Comparison of ENCODE assay signal across 9 cellular contexts in genomic region chr9:134328841-134329575, GRCh38. TPM values are rescaled to one million over a fixed set of nuclear protein-coding genes. Genes with fewer than 3 reads are reported as not detected.
DNase-seq lines count a peak whose midpoint lies in the region; ATAC-seq, FAIRE-seq and TF ChIP-seq lines count a peak whose summit lies in the region.
"Had no signal": no experiment of that assay in that cellular context is flagged by ENCODE, and none has a peak within 500 bp of the region (broad histone marks: within the 10 kb centered on the region; RNA-seq: fewer than 3 reads in every experiment).

No MANE protein-coding gene starts in this region.

- no peak for DNase-seq in NB4 (ENCODE audit: low read depth)
- no peak for DNase-seq in endothelial cell of umbilical vein (ENCODE audit: low read depth, low spot score)
- DNase-seq in mucosa of descending colon, result peak; percentile 75 to 80 (median 76)
- no peak for DNase-seq in vagina (ENCODE audit: extremely low spot score in 2 of 2)
- DNase-seq in effector CD8-positive, alpha-beta T cell (lab: John Stamatoyannopoulos, UW), result no peak
- DNase-seq in ureter (ENCODE audit: low spot score), result no peak
- no peak for DNase-seq in GF-D8 (lab: John Stamatoyannopoulos, UW)
- DNase-seq: activated CD4-positive, alpha-beta T cell treated with anti-CD3 and anti-CD28 coated beads for 36 hours; Karpas-422 had no signal

- TF ChIP-seq CTCF in NB4 (IDR thresholded peaks at IDR 0.05; ENCODE audit: low read depth, low read length) (no peak), endothelial cell of umbilical vein (IDR thresholded peaks at IDR 0.05; ENCODE audit: extremely low read depth in 1 of 2, insufficient read depth in 1 of 2, low read depth in 1 of 2, low read length in 2 of 2) (no peak), mucosa of descending colon (IDR thresholded peaks at IDR 0.05) (no peak), vagina (IDR thresholded peaks at IDR 0.05) (peak in 1 of 3 experiments; percentile 4)

- no TSS peak for BruUV-seq in endothelial cell of umbilical vein (replicated peaks; lab: Mats Ljungman, UMichigan)

- H4K20me1 ChIP-seq in endothelial cell of umbilical vein (replicated peaks; ENCODE audit: control insufficient read depth, extremely low read depth, insufficient read depth, low read length), result no peaks in the 10 kb centered on the region

- dilution Hi-C loops in endothelial cell of umbilical vein (cut with MboI; ENCODE audit: extremely low pct_ligation_motif_present, low sequenced_read_pairs), result no loop called here

- TF ChIP-seq POLR2A in NB4 (IDR thresholded peaks at IDR 0.05; ENCODE audit: extremely low read depth, insufficient read length), result no peak
- TF ChIP-seq POLR2A in endothelial cell of umbilical vein (IDR thresholded peaks at IDR 0.05; ENCODE audit: low read depth, low read length), result no peak
- no peak for TF ChIP-seq POLR2A in vagina (IDR thresholded peaks at IDR 0.05)

- FAIRE-seq in endothelial cell of umbilical vein (lab: Jason Lieb, UNC), result peak; percentile 63

- H3K4me3 ChIP-seq in NB4 (ENCODE audit: low read depth, low read length) (peak overlapping the region; percentile 72), endothelial cell of umbilical vein (replicated peaks in 1 of 3; ENCODE audit: insufficient read depth in 1 of 3, low read depth in 1 of 3, low read length in 3 of 3) (peak overlapping the region in 2 of 3 experiments; percentile 6 to 35), mucosa of descending colon (peak overlapping the region; percentile 14), vagina (peak overlapping the region; percentile 63 to 96)

- no peak overlapping the region for H2AFZ ChIP-seq in endothelial cell of umbilical vein (ENCODE audit: low read depth, low read length)

- CTCF ChIA-PET in endothelial cell of umbilical vein (lab: Charles Lee), result interaction anchor here (0.6 to 2.7 kb wide), 9 partner anchors 12 to 158 kb away, joined by 3 to 12 read pairs (median 4); no protein-coding TSS in a partner anchor

- peaks cover 66% of the 10 kb centered on the region for H3K79me2 ChIP-seq in endothelial cell of umbilical vein (ENCODE audit: control insufficient read depth, insufficient read depth, low read length)

- H3K27ac ChIP-seq in endothelial cell of umbilical vein (ENCODE audit: insufficient read depth, low read depth, low read length) (peak overlapping the region; percentile 30), vagina (peak overlapping the region; percentile 95)

- H3K9me3 ChIP-seq in endothelial cell of umbilical vein (replicated peaks; ENCODE audit: control insufficient read depth, insufficient read depth, low read length) (no peaks in the 10 kb centered on the region), mucosa of descending colon (no peaks in the 10 kb centered on the region), vagina (no peaks in the 10 kb centered on the region)

- intact Hi-C loops in endothelial cell of umbilical vein (cut with micrococcal nuclease), result loop anchor here (1.0 kb wide), 2 partner anchors 11 to 78 kb away; no protein-coding TSS in a partner anchor
- intact Hi-C loops in mucosa of descending colon (cut with DNase I, micrococcal nuclease), result no loop called here
- intact Hi-C loops in vagina (cut with DNase I), result loop anchor here (5.0 kb wide), 2 partner anchors 103 to 157 kb away; no protein-coding TSS in a partner anchor

- H3K9me1 ChIP-seq in endothelial cell of umbilical vein (replicated peaks; ENCODE audit: control insufficient read depth, extremely low read depth, insufficient read depth, low read length), result no peaks in the 10 kb centered on the region

- POLR2A ChIA-PET in endothelial cell of umbilical vein (lab: Charles Lee), result no interaction called here

- peak; percentile 32 for ATAC-seq in mucosa of descending colon
- ATAC-seq: activated CD4-positive, alpha-beta T cell treated with anti-CD3 and anti-CD28 coated beads for 36 hours had no signal

- H3K27me3 ChIP-seq in endothelial cell of umbilical vein (ENCODE audit: control insufficient read depth in 2 of 2, insufficient read depth in 2 of 2, low read length in 2 of 2) (no peaks in the 10 kb centered on the region), vagina (no peaks in the 10 kb centered on the region)

- H3K4me2 ChIP-seq in endothelial cell of umbilical vein (ENCODE audit: insufficient read depth, low read length), result peak overlapping the region; percentile 53

- peak overlapping the region; percentile 29 for H3K9ac ChIP-seq in endothelial cell of umbilical vein (replicated peaks; ENCODE audit: extremely low read depth, insufficient read depth, low read length)

- H3K4me1 ChIP-seq in endothelial cell of umbilical vein (ENCODE audit: control insufficient read depth, extremely low read depth, insufficient read depth, low read length), result peaks cover 21% of the 10 kb centered on the region
- peaks cover 66% of the 10 kb centered on the region for H3K4me1 ChIP-seq in mucosa of descending colon (ENCODE audit: low read depth)
- peaks cover 80% of the 10 kb centered on the region for H3K4me1 ChIP-seq in vagina

- no peaks in the 10 kb centered on the region for H3K36me3 ChIP-seq in endothelial cell of umbilical vein (ENCODE audit: control insufficient read depth in 2 of 2, extremely low read depth in 1 of 2, insufficient read depth in 2 of 2, low read length in 2 of 2)
- no peaks in the 10 kb centered on the region for H3K36me3 ChIP-seq in mucosa of descending colon (ENCODE audit: low read depth)
- no peaks in the 10 kb centered on the region for H3K36me3 ChIP-seq in vagina

TF ChIP-seq in endothelial cell of umbilical vein, 7 proteins besides CTCF, POLR2A, EP300 and RAD21:
- TF ChIP-seq MYC (IDR thresholded peaks at IDR 0.05; ENCODE audit: low read depth, low read length) (no peak), JUN (IDR thresholded peaks at IDR 0.05; ENCODE audit: borderline replicate concordance, insufficient read depth, insufficient read length, low read depth) (no peak), FOS (IDR thresholded peaks at IDR 0.05; ENCODE audit: borderline replicate concordance, insufficient read depth, low read length) (no peak), POLR2AphosphoS5 (IDR thresholded peaks at IDR 0.05; ENCODE audit: insufficient read depth, low read depth, low read length) (no peak)
- TF ChIP-seq, protein P1, sequence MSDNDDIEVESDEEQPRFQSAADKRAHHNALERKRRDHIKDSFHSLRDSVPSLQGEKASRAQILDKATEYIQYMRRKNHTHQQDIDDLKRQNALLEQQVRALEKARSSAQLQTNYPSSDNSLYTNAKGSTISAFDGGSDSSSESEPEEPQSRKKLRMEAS (IDR thresholded peaks at IDR 0.05; ENCODE audit: insufficient read depth, insufficient read length), result no peak

RNA-seq across cellular contexts. Expression of gene RXRA, which starts 2.8 kb away (rescaled TPM):
- total RNA-seq in endothelial cell of umbilical vein (37.4 and 38.9 TPM in 2 replicates), mucosa of descending colon (100 to 1,000 TPM in 1 of 3 donors, 10 to 100 TPM in 2; 75.2 to 101 (median 85.3) TPM), vagina (49.4 TPM), ureter (173 TPM)
- polyA plus RNA-seq in endothelial cell of umbilical vein, result 14.9 and 15.4 TPM in 2 replicates
- polyA plus RNA-seq in endothelial cell of umbilical vein (2011; cell fraction: cytosol; rRNA removed), result 13.0 and 17.0 TPM in 2 replicates
- polyA plus RNA-seq in endothelial cell of umbilical vein (2011; cell fraction: nucleus; rRNA removed), result 14.6 and 14.9 TPM in 2 replicates
- 20.7 and 26.0 TPM in 2 replicates for polyA plus RNA-seq in endothelial cell of umbilical vein (2012)
- 13.7 and 18.4 TPM in 2 replicates for polyA minus RNA-seq in endothelial cell of umbilical vein
- 25.0 TPM for polyA minus RNA-seq in endothelial cell of umbilical vein (2011; cell fraction: cytosol; rRNA and poly(A)+ RNA removed)
- 10.7 and 20.4 TPM in 2 replicates for polyA minus RNA-seq in endothelial cell of umbilical vein (2011; cell fraction: nucleus; rRNA and poly(A)+ RNA removed)

Comparison
In these comparisons a context has a peak if more than half of its experiments do, and no peak if none do; other contexts are left out.
1. DNase-seq: peak in mucosa of descending colon (3 of 3); none in NB4 (single experiment), endothelial cell of umbilical vein (single experiment), vagina (0 of 2), effector CD8-positive, alpha-beta T cell (single experiment), ureter (single experiment) and GF-D8 (single experiment).
2. H3K4me3 ChIP-seq: peak in every context shown above with its lines; median percentile 80 in vagina; 72 in NB4; 20 in endothelial cell of umbilical vein; 14 in mucosa of descending colon.
3. intact Hi-C loops: an anchor here in endothelial cell of umbilical vein (1.0 kb wide) and vagina (5.0 kb wide); none called in mucosa of descending colon.